Comparison of ENCODE assay signal across 18 cellular contexts in the genomic region with DNA sequence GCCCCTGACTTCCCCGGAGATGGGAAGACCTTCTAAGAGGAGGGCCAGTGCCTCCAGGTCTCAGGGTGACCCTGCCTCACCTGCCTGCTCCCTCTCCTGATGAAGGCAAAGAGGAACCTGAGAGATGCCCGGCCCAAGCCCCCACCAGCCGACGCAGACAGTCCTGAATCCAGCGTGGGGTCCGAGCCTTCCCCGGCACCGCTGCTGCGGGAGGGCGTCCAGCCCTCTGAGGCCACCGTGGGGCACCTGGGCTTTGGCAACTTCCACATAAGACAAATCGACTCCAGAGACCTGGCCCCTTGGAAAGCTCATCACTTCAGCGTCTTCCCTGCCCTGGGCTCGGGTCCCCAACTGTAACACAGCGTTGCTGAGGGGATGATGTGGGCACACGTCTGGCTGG.
"Had no signal": no experiment of that assay in that cellular context is flagged by ENCODE, and none has a peak within 500 bp of the region (broad histone marks: within the 10 kb centered on the region; RNA-seq: fewer than 3 reads in every experiment).

No MANE protein-coding gene starts in this region.

- H3K4me3 ChIP-seq: body of pancreas, smooth muscle cell had no signal

- H3K4me1 Mint-ChIP-seq: activated CD4-positive, alpha-beta T cell treated with anti-CD3 and anti-CD28 coated beads, Interleukin-2, amount 10 ng/mL, durations not matched to agents 24 days and 14 days had no signal

- H3K27ac Mint-ChIP-seq: activated B cell treated with CpG ODN at 0.5 μM for 24 hours; activated CD4-positive, alpha-beta T cell treated with anti-CD3 and anti-CD28 coated beads, Interleukin-2, amount 10 ng/mL, durations not matched to agents 24 days and 14 days; activated naive CD8-positive, alpha-beta T cell treated with anti-CD3 and anti-CD28 coated beads for 36 hours; activated T-cell treated with anti-CD3 and anti-CD28 coated beads, Interleukin-2, amount 50 U/mL, for 72 hours; memory B cell; natural killer cell treated with Interleukin-12 subunit alpha and Interleukin-12 subunit beta and Interleukin-15 and Interleukin-18, amount 100 ng/mL, for 72 hours; T-helper 17 cell had no signal

- H3K27me3 Mint-ChIP-seq: activated B cell treated with CpG ODN at 0.5 μM for 24 hours; activated CD4-positive, alpha-beta T cell treated with anti-CD3 and anti-CD28 coated beads, Interleukin-2, amount 10 ng/mL, durations not matched to agents 24 days and 14 days; activated naive CD8-positive, alpha-beta T cell treated with anti-CD3 and anti-CD28 coated beads for 36 hours; central memory CD8-positive, alpha-beta T cell; memory B cell; natural killer cell treated with Interleukin-12 subunit alpha and Interleukin-12 subunit beta and Interleukin-15 and Interleukin-18, amount 100 ng/mL, for 72 hours; T-helper 17 cell had no signal

- H3K9me3 Mint-ChIP-seq: activated B cell treated with CpG ODN at 0.5 μM for 24 hours; activated CD4-positive, alpha-beta T cell treated with anti-CD3 and anti-CD28 coated beads, Interleukin-2, amount 10 ng/mL, durations not matched to agents 24 days and 14 days; activated naive CD8-positive, alpha-beta T cell treated with anti-CD3 and anti-CD28 coated beads for 36 hours; activated T-cell treated with anti-CD3 and anti-CD28 coated beads, Interleukin-2, amount 50 U/mL, for 72 hours; central memory CD8-positive, alpha-beta T cell; memory B cell; natural killer cell treated with Interleukin-12 subunit alpha and Interleukin-12 subunit beta and Interleukin-15 and Interleukin-18, amount 100 ng/mL, for 72 hours had no signal

- H3K36me3 Mint-ChIP-seq: activated naive CD8-positive, alpha-beta T cell treated with anti-CD3 and anti-CD28 coated beads for 36 hours; memory B cell; natural killer cell treated with Interleukin-12 subunit alpha and Interleukin-12 subunit beta and Interleukin-15 and Interleukin-18, amount 100 ng/mL, for 72 hours had no signal

- H3K9me3 ChIP-seq: body of pancreas had no signal

- H3K4me3 Mint-ChIP-seq: activated B cell treated with CpG ODN at 0.5 μM for 24 hours; activated CD4-positive, alpha-beta T cell treated with anti-CD3 and anti-CD28 coated beads, Interleukin-2, amount 10 ng/mL, durations not matched to agents 24 days and 14 days; activated naive CD8-positive, alpha-beta T cell treated with anti-CD3 and anti-CD28 coated beads for 36 hours; activated T-cell treated with anti-CD3 and anti-CD28 coated beads, Interleukin-2, amount 50 U/mL, for 72 hours; central memory CD8-positive, alpha-beta T cell; memory B cell; natural killer cell treated with Interleukin-12 subunit alpha and Interleukin-12 subunit beta and Interleukin-15 and Interleukin-18, amount 100 ng/mL, for 72 hours; T-helper 17 cell had no signal

- DNase-seq: activated B cell treated with CpG ODN at 0.5 μM for 24 hours; activated CD4-positive, alpha-beta T cell treated with anti-CD3 and anti-CD28 coated beads, Interleukin-2, amount 10 ng/mL, durations not matched to agents 24 days and 14 days; activated CD8-positive, alpha-beta memory T cell treated with anti-CD3 and anti-CD28 coated beads, Interleukin-2, amount 50 U/mL, for 48 hours; activated gamma-delta T cell treated with Interleukin-2 at 50 U/mL for 16 hours; activated naive CD8-positive, alpha-beta T cell treated with anti-CD3 and anti-CD28 coated beads for 36 hours; activated T-cell treated with anti-CD3 and anti-CD28 coated beads, Interleukin-2, amount 50 U/mL, for 72 hours; body of pancreas; cortex of kidney; effector CD4-positive, alpha-beta T cell; foreskin melanocyte; stimulated activated CD4-positive, alpha-beta T cell treated with anti-CD3 and anti-CD28 coated beads, Interleukin-4, amount 100 ng/mL, for 4 hours; stimulated activated CD8-positive, alpha-beta memory T cell treated with anti-CD3 and anti-CD28 coated beads, Interleukin-4, amount 100 ng/mL, for 48 hours; stimulated activated naive CD4-positive, alpha-beta T cell treated with Interleukin-2 at 50 U/mL for 16 hours; T-helper 17 cell had no signal

- H3K27me3 ChIP-seq: body of pancreas had no signal

- ATAC-seq: activated T-cell treated with anti-CD3 and anti-CD28 coated beads, Interleukin-2, amount 50 U/mL, for 72 hours; T-helper 17 cell had no signal
